8 cellular contexts compared by ENCODE assay signal in the genomic region with DNA sequence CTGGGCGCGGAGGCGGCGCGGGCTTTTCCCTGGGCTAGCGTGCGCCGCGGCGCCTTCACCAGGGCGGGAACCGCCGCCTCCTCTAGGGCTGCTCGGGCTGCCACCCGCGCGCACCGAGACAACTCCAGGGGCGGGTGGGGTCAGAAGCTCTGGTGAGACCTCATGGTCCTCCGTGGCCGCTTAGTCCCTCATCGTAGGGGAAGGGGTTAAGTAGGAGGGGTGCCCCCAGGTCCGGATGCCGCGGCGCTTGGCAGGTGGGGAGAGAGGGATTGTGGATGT. TPM values are rescaled to one million over a fixed set of nuclear protein-coding genes. Genes with fewer than 3 reads are reported as not detected.
A peak's percentile ranks its signal among the peaks of the same experiment; 100 is the strongest.
DNase-seq lines count a peak whose midpoint lies in the region; ATAC-seq and TF ChIP-seq lines count a peak whose summit lies in the region.

No MANE protein-coding gene starts in this region.

- peaks cover 50% of the 10 kb centered on the region for H3K27me3 Mint-ChIP-seq in CD8-positive, alpha-beta T cell (ENCODE audit: low read depth)
- peaks cover 61% of the 10 kb centered on the region for H3K27me3 Mint-ChIP-seq in endodermal cell (ENCODE audit: insufficient read depth)

- H3K4me1 ChIP-seq in CD8-positive, alpha-beta T cell (ENCODE audit: insufficient read depth, low read length): peaks cover 13% of the 10 kb centered on the region
- H3K4me1 ChIP-seq in endodermal cell (ENCODE audit: control insufficient read depth, insufficient read depth, low read length) (no peaks in the 10 kb centered on the region), mucosa of rectum (ENCODE audit: control insufficient read depth in 2 of 2, insufficient read depth in 2 of 2, low read length in 2 of 2) (peaks cover 0 to 7% of the 10 kb centered on the region in 2 donors), uterus (peaks cover 0 to 17% of the 10 kb centered on the region in 2 donors)

- peaks cover 8% of the 10 kb centered on the region for H3K4me1 Mint-ChIP-seq in CD8-positive, alpha-beta T cell (ENCODE audit: low read depth)
- peaks cover 4% of the 10 kb centered on the region for H3K4me1 Mint-ChIP-seq in endodermal cell

- H3K9ac ChIP-seq in endodermal cell (ENCODE audit: extremely low read depth, low read length, poor library complexity, severe bottlenecking): no peak overlapping the region
- H3K9ac ChIP-seq in mucosa of rectum (ENCODE audit: low read depth in 1 of 2, low read length in 2 of 2): peak overlapping the region in 1 of 2 donors; percentile 65

- no peaks in the 10 kb centered on the region for H3K36me3 ChIP-seq in CD8-positive, alpha-beta T cell (ENCODE audit: insufficient read depth, low read length)
- H3K36me3 ChIP-seq in endodermal cell (ENCODE audit: control insufficient read depth, insufficient read depth, low read length) (no peaks in the 10 kb centered on the region), mucosa of rectum (ENCODE audit: control insufficient read depth in 2 of 2, insufficient read depth in 2 of 2, low read length in 2 of 2) (no peaks in the 10 kb centered on the region), uterus (no peaks in the 10 kb centered on the region)

- no peaks in the 10 kb centered on the region for H3K9me3 ChIP-seq in CD8-positive, alpha-beta T cell (ENCODE audit: low read length)
- no peaks in the 10 kb centered on the region for H3K9me3 ChIP-seq in endodermal cell (ENCODE audit: control insufficient read depth, low read length)
- H3K9me3 ChIP-seq in mucosa of rectum (ENCODE audit: control insufficient read depth in 2 of 2, low read length in 2 of 2): no peaks in the 10 kb centered on the region
- no peaks in the 10 kb centered on the region for H3K9me3 ChIP-seq in uterus

- H3K4me3 Mint-ChIP-seq in CD8-positive, alpha-beta T cell: peak overlapping the region; percentile 33
- H3K4me3 Mint-ChIP-seq in endodermal cell: peak overlapping the region; percentile 50

- H3K9me3 Mint-ChIP-seq in CD8-positive, alpha-beta T cell: no peaks in the 10 kb centered on the region
- no peaks in the 10 kb centered on the region for H3K9me3 Mint-ChIP-seq in endodermal cell

- H3K27ac ChIP-seq in CD8-positive, alpha-beta T cell (ENCODE audit: low read depth, low read length): no peak overlapping the region
- H3K27ac ChIP-seq in endodermal cell (ENCODE audit: low read depth, low read length): peak overlapping the region; percentile 53
- H3K27ac ChIP-seq in mucosa of rectum (ENCODE audit: low read depth in 2 of 2, low read length in 2 of 2): peak overlapping the region; percentile 70
- peak overlapping the region; percentile 95 to 99 for H3K27ac ChIP-seq in uterus

- H3K27ac Mint-ChIP-seq in CD8-positive, alpha-beta T cell: no peak overlapping the region
- H3K27ac Mint-ChIP-seq in endodermal cell: no peak overlapping the region

- WGBS in endodermal cell (ENCODE audit: insufficient coverage in 1 of 2, insufficient read length in 1 of 2), 2 experiments: 0% methylated on average over 1 to 26 of the region's 26 CpGs

- no peaks in the 10 kb centered on the region for H3K36me3 Mint-ChIP-seq in CD8-positive, alpha-beta T cell
- no peaks in the 10 kb centered on the region for H3K36me3 Mint-ChIP-seq in endodermal cell (ENCODE audit: low read depth)

- intact Hi-C loops in CD8-positive, alpha-beta T cell (cut with DNase I, micrococcal nuclease): no loop called here
- intact Hi-C loops in uterus (cut with DNase I; ENCODE audit: low total_unique reads): no loop called here

- no peak for TF ChIP-seq CTCF in CD8-positive, alpha-beta T cell (IDR thresholded peaks at IDR 0.05)
- TF ChIP-seq CTCF in endodermal cell (conservative IDR thresholded peaks at IDR 0.05) (no peak), uterus (IDR thresholded peaks at IDR 0.05) (no peak)

- no peak overlapping the region for H3K4me3 ChIP-seq in CD8-positive, alpha-beta T cell (ENCODE audit: low read depth, low read length)
- peak overlapping the region; percentile 77 for H3K4me3 ChIP-seq in endodermal cell (ENCODE audit: low read length)
- peak overlapping the region; percentile 73 to 75 for H3K4me3 ChIP-seq in mucosa of rectum (ENCODE audit: low read length in 2 of 2)
- H3K4me3 ChIP-seq in uterus: peak overlapping the region; percentile 59 to 85

- no peak for ATAC-seq in CD8-positive, alpha-beta T cell
- no peak for ATAC-seq in GM21515 (IDR thresholded peaks at IDR 0.05; ENCODE audit: unreplicated experiment)

- POLR2A ChIA-PET in CD8-positive, alpha-beta T cell (lab: Charles Lee): no interaction called here

- CTCF ChIA-PET in CD8-positive, alpha-beta T cell (lab: Charles Lee): no interaction called here

- no peak for DNase-seq in CD8-positive, alpha-beta T cell
- DNase-seq in NCI-H526 treated with DMSO at 0.1 percent for 48 hours (lab: John Stamatoyannopoulos, UW) (peak; percentile 10), endodermal cell (no peak), uterus (no peak), GM19240 (ENCODE audit: insufficient read length, low spot score) (no peak)
- no peak for DNase-seq in stimulated activated CD4-positive, alpha-beta T cell treated with anti-CD3 and anti-CD28 coated beads, Interleukin-1b, Interleukin-23, amount 100 ng/mL, for 48 hours

- no peak for TF ChIP-seq POLR2A in uterus (IDR thresholded peaks at IDR 0.05)

- H3K27me3 ChIP-seq in CD8-positive, alpha-beta T cell (ENCODE audit: insufficient read depth, low read length): peaks cover 13% of the 10 kb centered on the region
- H3K27me3 ChIP-seq in endodermal cell (ENCODE audit: control insufficient read depth, insufficient read depth, low read length, poor library complexity, severe bottlenecking): peaks cover 66% of the 10 kb centered on the region
- H3K27me3 ChIP-seq in mucosa of rectum (ENCODE audit: control insufficient read depth in 2 of 2, insufficient read depth in 2 of 2, low read length in 2 of 2): peaks cover 0 to 3% of the 10 kb centered on the region in 2 donors
- H3K27me3 ChIP-seq in uterus: no peaks in the 10 kb centered on the region

RNA-seq across cellular contexts. Expression of a gene that starts 0.6 kb away (rescaled TPM):
- total RNA-seq in CD8-positive, alpha-beta T cell: not detected
- total RNA-seq in endodermal cell: 1 to 10 TPM in 1 of 2 donors, under 1 TPM in 1; 0.58 to 1.1 TPM
- 9.3 TPM for polyA plus RNA-seq in endodermal cell (2013, experiment 1 of 2)
- polyA plus RNA-seq in endodermal cell (2013, experiment 2 of 2): 10.6 TPM
- total RNA-seq in uterus: 1 to 10 TPM; 6.4 to 8.8 (median 8.1) TPM
